Comparison of ENCODE assay signal across 10 cellular contexts in the genomic region with DNA sequence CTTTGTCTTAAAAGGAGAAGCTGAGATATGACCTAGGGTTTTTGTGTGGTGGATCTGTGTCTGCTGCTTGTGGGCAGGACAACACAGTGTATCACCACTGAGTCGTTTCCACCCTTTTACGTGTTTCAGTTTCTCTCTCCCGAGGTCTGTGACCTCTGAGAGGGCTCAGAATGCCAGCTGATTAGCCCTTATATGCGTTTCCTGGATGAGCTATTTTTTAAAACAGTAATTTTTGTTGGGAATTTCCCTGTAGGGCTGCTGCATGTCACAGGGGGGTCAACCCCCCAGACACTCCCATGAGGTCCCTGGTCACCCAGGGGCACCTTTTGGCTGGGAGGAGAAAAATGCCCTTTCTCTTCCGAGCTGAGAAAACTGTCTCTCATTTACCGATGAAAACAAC.
DNase-seq lines count a peak whose midpoint lies in the region; ATAC-seq lines count a peak whose summit lies in the region.
"Had no signal": no experiment of that assay in that cellular context is flagged by ENCODE, and none has a peak within 500 bp of the region (broad histone marks: within the 10 kb centered on the region; RNA-seq: fewer than 3 reads in every experiment).

No MANE protein-coding gene starts in this region.

- no peaks in the 10 kb centered on the region for H3K36me3 ChIP-seq in urinary bladder (ENCODE audit: insufficient read depth)

- peak overlapping the region; percentile 18 for H3K27ac ChIP-seq in urinary bladder (ENCODE audit: low read depth)
- H3K27ac ChIP-seq: C4-2B had no signal

- peaks cover 0 to 7% of the 10 kb centered on the region in 2 donors for H3K4me1 Mint-ChIP-seq in effector memory CD8-positive, alpha-beta T cell (ENCODE audit: low read depth in 2 of 2)

- H3K9me3 Mint-ChIP-seq in effector memory CD8-positive, alpha-beta T cell: no peaks in the 10 kb centered on the region

- no peaks in the 10 kb centered on the region for H3K27me3 Mint-ChIP-seq in effector memory CD8-positive, alpha-beta T cell

- H3K36me3 Mint-ChIP-seq in effector memory CD8-positive, alpha-beta T cell (ENCODE audit: insufficient read depth): no peaks in the 10 kb centered on the region

- WGBS in urinary bladder: 56% methylated on average over 6 of the region's 6 CpGs

- no peaks in the 10 kb centered on the region for H3K4me1 ChIP-seq in urinary bladder (ENCODE audit: insufficient read depth)

- ATAC-seq in HG03457 (IDR thresholded peaks at IDR 0.05; ENCODE audit: unreplicated experiment): peak; percentile 79
- ATAC-seq in effector memory CD8-positive, alpha-beta T cell (replicated peaks): peak; percentile 77

- peak overlapping the region; percentile 65 to 72 for H3K4me3 Mint-ChIP-seq in effector memory CD8-positive, alpha-beta T cell

- no peak overlapping the region for H3K4me3 ChIP-seq in urinary bladder (ENCODE audit: low read depth, low read length)

- peak; percentile 5 for DNase-seq in stimulated activated CD4-positive, alpha-beta T cell treated with anti-CD3 and anti-CD28 coated beads, Interleukin-4, amount 100 ng/mL, for 24 hours
- no peak for DNase-seq in stimulated activated CD4-positive, alpha-beta T cell treated with anti-CD3 and anti-CD28 coated beads, Interleukin-2, amount 100 ng/mL, for 48 hours
- no peak for DNase-seq in effector memory CD8-positive, alpha-beta T cell
- DNase-seq in DMS153 treated with DMSO at 0.1 percent for 48 hours (lab: John Stamatoyannopoulos, UW; ENCODE audit: unreplicated experiment) (no peak), anterior cingulate cortex (lab: John Stamatoyannopoulos, UW) (no peak), NCI-H526 (lab: John Stamatoyannopoulos, UW) (no peak)
- DNase-seq: Karpas-422 had no signal

- peak overlapping the region; percentile 60 to 92 for H3K27ac Mint-ChIP-seq in effector memory CD8-positive, alpha-beta T cell
